In the genomic region with DNA sequence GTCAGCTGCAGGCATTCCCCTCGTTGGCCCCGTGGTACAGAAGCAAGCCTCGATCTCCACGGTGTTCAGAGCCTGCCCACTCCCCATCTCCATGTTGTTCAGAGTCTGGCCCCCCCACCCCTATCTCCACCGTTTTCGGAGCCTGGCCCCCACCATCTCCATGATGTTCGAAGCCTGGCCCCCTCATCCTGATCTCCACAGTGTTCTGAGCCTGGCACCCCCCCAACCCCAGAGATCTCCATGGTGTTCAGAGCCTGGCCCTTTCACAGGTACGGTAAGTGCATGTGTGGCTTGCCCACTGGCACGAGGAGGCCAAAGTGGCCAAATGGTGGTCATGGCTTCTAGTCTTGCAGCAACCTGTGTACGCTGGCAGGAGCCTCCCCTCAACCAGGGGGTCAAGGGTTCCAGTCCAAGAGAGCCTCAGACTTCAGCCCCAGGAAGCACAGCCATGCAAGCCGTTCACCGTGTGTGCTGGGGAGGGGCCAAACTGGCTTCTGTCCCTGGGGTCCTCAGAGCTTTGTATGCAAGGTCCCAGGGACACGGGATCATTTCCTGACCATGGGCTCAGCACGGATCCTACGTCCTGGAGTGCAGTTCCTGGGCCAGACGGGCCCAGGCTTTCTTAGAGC, we compare ENCODE assay signal across 25 cellular contexts. TPM values are rescaled to one million over a fixed set of nuclear protein-coding genes. Genes with fewer than 3 reads are reported as not detected.
A peak's percentile ranks its signal among the peaks of the same experiment; 100 is the strongest.
DNase-seq lines count a peak whose midpoint lies in the region; ATAC-seq and TF ChIP-seq lines count a peak whose summit lies in the region.
"Had no signal": no experiment of that assay in that cellular context is flagged by ENCODE, and none has a peak within 500 bp of the region (broad histone marks: within the 10 kb centered on the region; RNA-seq: fewer than 3 reads in every experiment).

No MANE protein-coding gene starts in this region.

- no peaks in the 10 kb centered on the region for H3K79me2 ChIP-seq in trophoblast cell (ENCODE audit: control insufficient read depth, insufficient read depth, low read length, poor library complexity)

- WGBS in esophagus muscularis mucosa: 88% methylated on average over 13 of the region's 16 CpGs
- WGBS in trophoblast cell (ENCODE audit: extremely low coverage, insufficient coverage, insufficient read length): no CpG with 5 or more reads among the region's 16 CpGs
- 89% methylated on average over 7 of the region's 16 CpGs for WGBS in suprapubic skin

- no peak overlapping the region for H3K4me2 ChIP-seq in trophoblast cell (ENCODE audit: low read length)
- H3K4me2 ChIP-seq: GM23338, PC-9 had no signal

- peak overlapping the region; percentile 20 for H3K9ac ChIP-seq in trophoblast cell (ENCODE audit: low read length)

- TF ChIP-seq EP300 in esophagus muscularis mucosa (IDR thresholded peaks at IDR 0.05) (no peak), suprapubic skin (IDR thresholded peaks at IDR 0.05) (no peak)

- DNase-seq in activated effector memory CD4-positive, alpha-beta T cell treated with anti-CD3 and anti-CD28 coated beads, Interleukin-2, amount 50 U/mL, for 16 hours: peak; percentile 60
- no peak for DNase-seq in activated effector memory CD4-positive, alpha-beta T cell treated with Interleukin-2 at 50 U/mL for 16 hours
- DNase-seq in esophagus muscularis mucosa (ENCODE audit: extremely low spot score) (peak; percentile 83), trophoblast cell (no peak), suprapubic skin (ENCODE audit: low spot score in 2 of 2) (no peak), NCI-H2107 treated with DMSO at 0.1 percent for 48 hours (lab: John Stamatoyannopoulos, UW; ENCODE audit: unreplicated experiment) (no peak), AML-193 (lab: John Stamatoyannopoulos, UW) (no peak)
- DNase-seq: CD4-positive, alpha-beta T cell; COR-L47; DMS79 treated with DMSO at 0.1 percent for 48 hours; HCEC 1CT; KG1; NCI-H1092; NCI-H1436; NCI-H1930; NCI-H2227 treated with DMSO at 0.1 percent for 48 hours; NCI-H510A; NCI-H748 treated with DMSO at 0.1 percent for 48 hours; PC-9; SIG-M5 had no signal

- H3K4me3 ChIP-seq in esophagus muscularis mucosa: no peak overlapping the region
- H3K4me3 ChIP-seq in trophoblast cell (ENCODE audit: low read depth, low read length): no peak overlapping the region
- no peak overlapping the region for H3K4me3 ChIP-seq in suprapubic skin
- H3K4me3 ChIP-seq: GM23338, PC-9 had no signal

- no peak overlapping the region for H2AK5ac ChIP-seq in trophoblast cell (ENCODE audit: low read length)

- peaks cover 0 to 24% (median 0%) of the 10 kb centered on the region in 4 donors for H3K27me3 ChIP-seq in esophagus muscularis mucosa
- no peaks in the 10 kb centered on the region for H3K27me3 ChIP-seq in trophoblast cell (ENCODE audit: insufficient read depth, low read length)
- peaks cover 33% of the 10 kb centered on the region for H3K27me3 ChIP-seq in suprapubic skin

- H3K79me1 ChIP-seq in trophoblast cell (ENCODE audit: low read length): no peaks in the 10 kb centered on the region

- no peak overlapping the region for H4K8ac ChIP-seq in trophoblast cell (ENCODE audit: low read depth, low read length)

- H3K18ac ChIP-seq in trophoblast cell (ENCODE audit: low read length): no peak overlapping the region

- H3K14ac ChIP-seq in trophoblast cell (ENCODE audit: low read length): no peak overlapping the region

- no peak overlapping the region for H4K12ac ChIP-seq in trophoblast cell (ENCODE audit: low read depth, low read length)

- H3K27ac ChIP-seq in esophagus muscularis mucosa (replicated peaks in 1 of 4) (no peak overlapping the region), trophoblast cell (ENCODE audit: low read depth, low read length) (no peak overlapping the region), suprapubic skin (no peak overlapping the region)
- H3K27ac ChIP-seq: PC-9, RWPE1 had no signal

- TF ChIP-seq CTCF in esophagus muscularis mucosa (IDR thresholded peaks at IDR 0.05) (no peak), suprapubic skin (IDR thresholded peaks at IDR 0.05) (no peak)

- no peak overlapping the region for H4K91ac ChIP-seq in trophoblast cell (ENCODE audit: low read depth, low read length)

- intact Hi-C loops in esophagus muscularis mucosa (cut with DNase I): no loop called here

- H3K4me1 ChIP-seq in esophagus muscularis mucosa (no peaks in the 10 kb centered on the region), trophoblast cell (ENCODE audit: control insufficient read depth in 1 of 2, insufficient read depth in 2 of 2, low read length in 2 of 2) (no peaks in the 10 kb centered on the region), suprapubic skin (no peaks in the 10 kb centered on the region)

- H3K4ac ChIP-seq in trophoblast cell (ENCODE audit: low read depth, low read length): no peak overlapping the region

- H3K23ac ChIP-seq in trophoblast cell (ENCODE audit: low read length): no peak overlapping the region

- ATAC-seq in SK-N-SH treated with all-trans-retinoic acid at 6 μM for 48 hours: no peak
- ATAC-seq: GM23338 had no signal

- H2AFZ ChIP-seq in trophoblast cell (ENCODE audit: insufficient read depth, low read length, poor library complexity): no peak overlapping the region
- H2AFZ ChIP-seq: GM23338, PC-9 had no signal

- TF ChIP-seq POLR2A in esophagus muscularis mucosa (IDR thresholded peaks at IDR 0.05; ENCODE audit: low read depth) (no peak), suprapubic skin (IDR thresholded peaks at IDR 0.05) (no peak)

- H2BK120ac ChIP-seq in trophoblast cell (ENCODE audit: insufficient read depth, low read length, poor library complexity): no peak overlapping the region

- no peak overlapping the region for H2BK5ac ChIP-seq in trophoblast cell (ENCODE audit: low read depth, low read length, poor library complexity)

- H2BK12ac ChIP-seq in trophoblast cell (ENCODE audit: low read length): no peak overlapping the region

- no peaks in the 10 kb centered on the region for H3K36me3 ChIP-seq in esophagus muscularis mucosa
- H3K36me3 ChIP-seq in trophoblast cell (ENCODE audit: control insufficient read depth in 1 of 2, insufficient read depth in 2 of 2, low read length in 2 of 2): no peaks in the 10 kb centered on the region
- H3K36me3 ChIP-seq in suprapubic skin: no peaks in the 10 kb centered on the region

- H3K9me3 ChIP-seq in esophagus muscularis mucosa (no peaks in the 10 kb centered on the region), trophoblast cell (ENCODE audit: insufficient read depth, low read depth, low read length) (peaks cover 16% of the 10 kb centered on the region), suprapubic skin (no peaks in the 10 kb centered on the region)

TF ChIP-seq in SK-N-SH treated with all-trans-retinoic acid at 6 μM for 48 hours, 23 proteins besides CTCF, POLR2A, EP300 and RAD21 (continues in another document):
- TF ChIP-seq, protein P1, sequence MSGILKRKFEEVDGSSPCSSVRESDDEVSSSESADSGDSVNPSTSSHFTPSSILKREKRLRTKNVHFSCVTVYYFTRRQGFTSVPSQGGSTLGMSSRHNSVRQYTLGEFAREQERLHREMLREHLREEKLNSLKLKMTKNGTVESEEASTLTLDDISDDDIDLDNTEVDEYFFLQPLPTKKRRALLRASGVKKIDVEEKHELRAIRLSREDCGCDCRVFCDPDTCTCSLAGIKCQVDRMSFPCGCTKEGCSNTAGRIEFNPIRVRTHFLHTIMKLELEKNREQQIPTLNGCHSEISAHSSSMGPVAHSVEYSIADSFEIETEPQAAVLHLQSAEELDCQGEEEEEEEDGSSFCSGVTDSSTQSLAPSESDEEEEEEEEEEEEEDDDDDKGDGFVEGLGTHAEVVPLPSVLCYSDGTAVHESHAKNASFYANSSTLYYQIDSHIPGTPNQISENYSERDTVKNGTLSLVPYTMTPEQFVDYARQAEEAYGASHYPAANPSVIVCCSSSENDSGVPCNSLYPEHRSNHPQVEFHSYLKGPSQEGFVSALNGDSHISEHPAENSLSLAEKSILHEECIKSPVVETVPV (CRISPR knock-in tag; IDR thresholded peaks at IDR 0.05): no peak
- TF ChIP-seq BACH2 (CRISPR knock-in tag; IDR thresholded peaks at IDR 0.05; ENCODE audit: borderline replicate concordance): no peak
- TF ChIP-seq RARB (CRISPR knock-in tag; IDR thresholded peaks at IDR 0.05): no peak
- no peak for TF ChIP-seq SNAI2 (CRISPR knock-in tag; IDR thresholded peaks at IDR 0.05)
- TF ChIP-seq ZFP3 (CRISPR knock-in tag; IDR thresholded peaks at IDR 0.05): no peak
- no peak for TF ChIP-seq ZFP30 (CRISPR knock-in tag; IDR thresholded peaks at IDR 0.05)
- TF ChIP-seq ZNF70 (CRISPR knock-in tag; IDR thresholded peaks at IDR 0.05): no peak
- no peak for TF ChIP-seq TOX (CRISPR knock-in tag; IDR thresholded peaks at IDR 0.05; ENCODE audit: borderline replicate concordance)
- no peak for TF ChIP-seq GLIS3 (CRISPR knock-in tag; IDR thresholded peaks at IDR 0.05)
- no peak for TF ChIP-seq PATZ1 (CRISPR knock-in tag; IDR thresholded peaks at IDR 0.05; ENCODE audit: borderline replicate concordance)

RNA-seq across cellular contexts. Expression of gene PCBP3, which starts 13.3 kb away (rescaled TPM):
- total RNA-seq in esophagus muscularis mucosa: 1 to 10 TPM; 7.5 to 9.2 (median 8.1) TPM
- polyA plus RNA-seq in trophoblast cell (2013): 1.2 and 1.3 TPM in 2 replicates
- total RNA-seq in suprapubic skin: 1 to 10 TPM in 3 of 4 donors, under 1 TPM in 1; 0.97 to 7.3 (median 2.7) TPM
- total RNA-seq: A172, HT1080, PC-9 had no signal

Comparison
In these comparisons a context has a peak if more than half of its experiments do, and no peak if none do; other contexts are left out.
1. DNase-seq: peak in activated effector memory CD4-positive, alpha-beta T cell treated with anti-CD3 and anti-CD28 coated beads, Interleukin-2, amount 50 U/mL, for 16 hours (single experiment) and esophagus muscularis mucosa (single experiment); none in activated effector memory CD4-positive, alpha-beta T cell treated with Interleukin-2 at 50 U/mL for 16 hours (single experiment), trophoblast cell (0 of 2), suprapubic skin (0 of 2), NCI-H2107 treated with DMSO at 0.1 percent for 48 hours (single experiment) and AML-193 (0 of 2).